Comparison of ENCODE assay signal across 20 cellular contexts in the genomic region with DNA sequence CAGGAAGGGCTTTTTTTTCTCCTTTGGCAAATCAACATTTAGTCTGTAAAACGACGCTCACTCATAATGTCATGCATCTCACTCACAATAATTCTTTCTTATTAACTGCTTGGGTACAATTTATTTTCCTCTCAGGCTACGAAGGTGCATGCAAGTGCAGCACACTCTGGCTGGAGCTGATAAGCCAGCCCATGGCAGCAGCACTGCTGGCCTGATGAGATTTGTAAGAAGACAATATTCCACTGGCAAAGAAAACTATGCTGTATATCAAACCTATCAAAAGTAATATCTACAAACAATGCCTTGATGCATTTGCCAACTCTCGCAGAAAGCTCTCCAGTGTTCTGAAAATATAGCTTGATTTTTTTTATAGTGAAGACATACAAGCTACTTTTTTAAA.
"Had no signal": no experiment of that assay in that cellular context is flagged by ENCODE, and none has a peak within 500 bp of the region (broad histone marks: within the 10 kb centered on the region; RNA-seq: fewer than 3 reads in every experiment).

No MANE protein-coding gene starts in this region.

- H3K27ac ChIP-seq: KMS-11, RWPE1 had no signal

- H3K4me2 ChIP-seq: KMS-11 had no signal

- DNase-seq: IMR-90, Kasumi-1, MM.1S, NCI-H1092 treated with DMSO at 0.1 percent for 48 hours, NCI-H1436, NCI-H187, NCI-H2029, NCI-H2081 treated with DMSO at 0.1 percent for 48 hours, NCI-H2171, NCI-H226, NCI-H446, NCI-H510A, NCI-H524 treated with DMSO at 0.1 percent for 48 hours, NCI-H69, NCI-H774, PC-3, SHP77 had no signal

- ATAC-seq: Panc1, PC-3 had no signal

- H3K9ac ChIP-seq: KMS-11 had no signal
